In genomic region chr11:101563166-101563565, GRCh38 we compare ENCODE assay signal across 8 cellular contexts. TPM values are rescaled to one million over a fixed set of nuclear protein-coding genes. Genes with fewer than 3 reads are reported as not detected.
"Had no signal": no experiment of that assay in that cellular context is flagged by ENCODE, and none has a peak within 500 bp of the region (broad histone marks: within the 10 kb centered on the region; RNA-seq: fewer than 3 reads in every experiment).

No MANE protein-coding gene starts in this region.

- H2AFZ ChIP-seq: GM23248 had no signal

- DNase-seq: GM23248, GOT3, H7, HFFc6, IMR-90 had no signal

- H3K9me3 ChIP-seq: HAP-1 had no signal

- H3K4me3 ChIP-seq: GM23248, HAP-1, K562 had no signal

- H3K36me3 ChIP-seq: HAP-1 had no signal

- H3K27ac ChIP-seq: GM23248, HL-60 had no signal

- H3K9ac ChIP-seq: GM23248 had no signal

RNA-seq across cellular contexts. Expression of gene TRPC6, which starts 20.6 kb away (rescaled TPM):
- total RNA-seq: HFFc6, K562 had no signal
- polyA plus RNA-seq: K562 had no signal
